Comparison of ENCODE assay signal across 11 cellular contexts in the genomic region with DNA sequence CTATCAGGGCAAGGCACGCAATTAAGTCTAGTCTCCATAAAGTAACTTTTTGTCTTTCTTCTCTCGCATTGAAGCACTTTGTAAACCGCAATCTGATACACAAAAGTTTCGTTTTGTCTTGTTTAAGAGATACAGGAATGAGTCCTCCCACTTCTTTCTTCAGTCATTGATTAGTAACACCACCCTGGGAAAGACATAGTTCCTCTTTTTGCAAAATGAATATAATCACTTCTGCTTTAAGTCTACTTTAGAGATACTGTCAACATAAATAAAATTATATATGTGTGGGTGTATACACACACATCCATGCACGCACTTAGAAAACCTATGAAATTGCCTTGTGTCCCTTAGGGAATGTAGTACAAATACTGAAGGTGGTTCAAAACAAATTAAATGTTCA. TPM values are rescaled to one million over a fixed set of nuclear protein-coding genes. Genes with fewer than 3 reads are reported as not detected.
DNase-seq lines count a peak whose midpoint lies in the region; ATAC-seq, FAIRE-seq and TF ChIP-seq lines count a peak whose summit lies in the region.
"Had no signal": no experiment of that assay in that cellular context is flagged by ENCODE, and none has a peak within 500 bp of the region (broad histone marks: within the 10 kb centered on the region; RNA-seq: fewer than 3 reads in every experiment).

No MANE protein-coding gene starts in this region.

- peaks cover 25% of the 10 kb centered on the region for H3K4me1 Mint-ChIP-seq in activated T-cell treated with anti-CD3 and anti-CD28 coated beads, Interleukin-2, amount 50 U/mL, for 4 hours (ENCODE audit: low read depth)
- peaks cover 13 to 27% of the 10 kb centered on the region in 2 donors for H3K4me1 Mint-ChIP-seq in stimulated activated naive B cell treated with anti-CD40 and anti-IgM and Interleukin-4, amounts not matched to agents 10 μg/mL and 1 μg/mL and 100 μg/mL, for 72 hours
- H3K4me1 Mint-ChIP-seq in activated CD4-positive, alpha-beta T cell treated with anti-CD3 and anti-CD28 coated beads, Interleukin-2, amount 10 ng/mL, durations not matched to agents 24 days and 14 days = peaks cover 27% of the 10 kb centered on the region

- no peak for FAIRE-seq in H54 (lab: Jason Lieb, UNC)
- FAIRE-seq: A204.1 had no signal

- peaks cover 29% of the 10 kb centered on the region for H3K36me3 Mint-ChIP-seq in activated T-cell treated with anti-CD3 and anti-CD28 coated beads, Interleukin-2, amount 50 U/mL, for 4 hours (ENCODE audit: insufficient read depth)
- peaks cover 25 to 44% of the 10 kb centered on the region in 2 donors for H3K36me3 Mint-ChIP-seq in stimulated activated naive B cell treated with anti-CD40 and anti-IgM and Interleukin-4, amounts not matched to agents 10 μg/mL and 1 μg/mL and 100 μg/mL, for 72 hours
- peaks cover 64% of the 10 kb centered on the region for H3K36me3 Mint-ChIP-seq in activated CD4-positive, alpha-beta T cell treated with anti-CD3 and anti-CD28 coated beads, Interleukin-2, amount 10 ng/mL, durations not matched to agents 24 days and 14 days (ENCODE audit: low read depth)

- no peak for TF ChIP-seq POLR2A in H54 (IDR thresholded peaks at IDR 0.05; ENCODE audit: low read depth, low read length)

- no peaks in the 10 kb centered on the region for H3K9me3 Mint-ChIP-seq in activated T-cell treated with anti-CD3 and anti-CD28 coated beads, Interleukin-2, amount 50 U/mL, for 4 hours
- H3K9me3 Mint-ChIP-seq in stimulated activated naive B cell treated with anti-CD40 and anti-IgM and Interleukin-4, amounts not matched to agents 10 μg/mL and 1 μg/mL and 100 μg/mL, for 72 hours = no peaks in the 10 kb centered on the region
- H3K9me3 Mint-ChIP-seq in activated CD4-positive, alpha-beta T cell treated with anti-CD3 and anti-CD28 coated beads, Interleukin-2, amount 10 ng/mL, durations not matched to agents 24 days and 14 days = no peaks in the 10 kb centered on the region

- no peak for DNase-seq in activated T-cell treated with anti-CD3 and anti-CD28 coated beads, Interleukin-2, amount 50 U/mL, for 4 hours
- DNase-seq in activated T-cell treated with anti-CD3 and anti-CD28 coated beads for 4 hours (no peak), H54 (ENCODE audit: insufficient read length, low spot score) (no peak), NCI-H2029 (lab: John Stamatoyannopoulos, UW) (no peak)
- DNase-seq in stimulated activated naive B cell treated with anti-CD40 and anti-IgM and Interleukin-4, amounts not matched to agents 10 μg/mL and 1 μg/mL and 100 μg/mL, for 72 hours = no peak
- no peak for DNase-seq in activated CD4-positive, alpha-beta T cell treated with anti-CD3 and anti-CD28 coated beads, Interleukin-2, amount 10 ng/mL, durations not matched to agents 24 days and 14 days
- DNase-seq: midbrain, substantia nigra had no signal

- no peak overlapping the region for H3K4me3 Mint-ChIP-seq in activated T-cell treated with anti-CD3 and anti-CD28 coated beads, Interleukin-2, amount 50 U/mL, for 4 hours
- no peak overlapping the region for H3K4me3 Mint-ChIP-seq in stimulated activated naive B cell treated with anti-CD40 and anti-IgM and Interleukin-4, amounts not matched to agents 10 μg/mL and 1 μg/mL and 100 μg/mL, for 72 hours
- no peak overlapping the region for H3K4me3 Mint-ChIP-seq in activated CD4-positive, alpha-beta T cell treated with anti-CD3 and anti-CD28 coated beads, Interleukin-2, amount 10 ng/mL, durations not matched to agents 24 days and 14 days

- H3K27me3 Mint-ChIP-seq in activated T-cell treated with anti-CD3 and anti-CD28 coated beads, Interleukin-2, amount 50 U/mL, for 4 hours (ENCODE audit: low read depth) = no peaks in the 10 kb centered on the region
- no peaks in the 10 kb centered on the region for H3K27me3 Mint-ChIP-seq in stimulated activated naive B cell treated with anti-CD40 and anti-IgM and Interleukin-4, amounts not matched to agents 10 μg/mL and 1 μg/mL and 100 μg/mL, for 72 hours
- no peaks in the 10 kb centered on the region for H3K27me3 Mint-ChIP-seq in activated CD4-positive, alpha-beta T cell treated with anti-CD3 and anti-CD28 coated beads, Interleukin-2, amount 10 ng/mL, durations not matched to agents 24 days and 14 days

- intact Hi-C loops in activated CD4-positive, alpha-beta T cell treated with anti-CD3 and anti-CD28 coated beads, Interleukin-2, amount 10 ng/mL, durations not matched to agents 24 days and 14 days (cut with micrococcal nuclease) = no loop called here

- peak; percentile 14 to 16 for ATAC-seq in activated T-cell treated with anti-CD3 and anti-CD28 coated beads, Interleukin-2, amount 50 U/mL, for 4 hours
- ATAC-seq in HG02678 (IDR thresholded peaks at IDR 0.05; ENCODE audit: unreplicated experiment) (peak; percentile 80), HG03565 (IDR thresholded peaks at IDR 0.05; ENCODE audit: unreplicated experiment) (peak; percentile 84)
- peak; percentile 91 to 94 for ATAC-seq in stimulated activated naive B cell treated with anti-CD40 and anti-IgM and Interleukin-4, amounts not matched to agents 10 μg/mL and 1 μg/mL and 100 μg/mL, for 72 hours (replicated peaks)

- H3K27ac Mint-ChIP-seq in stimulated activated naive B cell treated with anti-CD40 and anti-IgM and Interleukin-4, amounts not matched to agents 10 μg/mL and 1 μg/mL and 100 μg/mL, for 72 hours = no peak overlapping the region
- no peak overlapping the region for H3K27ac Mint-ChIP-seq in activated CD4-positive, alpha-beta T cell treated with anti-CD3 and anti-CD28 coated beads, Interleukin-2, amount 10 ng/mL, durations not matched to agents 24 days and 14 days

RNA-seq across cellular contexts. Expression of a gene that starts 11.7 kb away (rescaled TPM):
- 10 to 100 TPM; 13.3 to 16.4 (median 15.0) TPM for total RNA-seq in activated T-cell treated with anti-CD3 and anti-CD28 coated beads, Interleukin-2, amount 50 U/mL, for 4 hours
- 20.5 and 20.7 TPM in 2 replicates for total RNA-seq in activated CD4-positive, alpha-beta T cell treated with anti-CD3 and anti-CD28 coated beads, Interleukin-2, amount 10 ng/mL, durations not matched to agents 24 days and 14 days

Comparison
In these comparisons a context has a peak if more than half of its experiments do, and no peak if none do; other contexts are left out.
1. ATAC-seq: peak in every context shown above with its lines; median percentile 92 in stimulated activated naive B cell treated with anti-CD40 and anti-IgM and Interleukin-4, amounts not matched to agents 10 μg/mL and 1 μg/mL and 100 μg/mL, for 72 hours; 84 in HG03565; 80 in HG02678; 15 in activated T-cell treated with anti-CD3 and anti-CD28 coated beads, Interleukin-2, amount 50 U/mL, for 4 hours.